1 cellular context compared by ENCODE assay signal in genomic region chr11:66332371-66333219, GRCh38.
TF ChIP-seq lines count a peak whose summit lies in the region.

No MANE protein-coding gene starts in this region.

TF ChIP-seq in HCT116, 20 proteins besides CTCF, POLR2A, EP300 and RAD21:
- TF ChIP-seq ZFX (IDR thresholded peaks at IDR 0.05) (no peak), CEBPB (IDR thresholded peaks at IDR 0.05; ENCODE audit: low read depth) (no peak), SP1 (IDR thresholded peaks at IDR 0.05; ENCODE audit: low read depth) (no peak), FOSL1 (IDR thresholded peaks at IDR 0.05; ENCODE audit: low read depth) (no peak), ELF1 (IDR thresholded peaks at IDR 0.05; ENCODE audit: borderline replicate concordance, low read depth) (no peak), JUND (IDR thresholded peaks at IDR 0.05) (no peak), EZH2 (IDR thresholded peaks at IDR 0.05) (no peak), ZBTB33 (IDR thresholded peaks at IDR 0.05; ENCODE audit: extremely low read depth, insufficient replicate concordance, low read length) (no peak), ZNF274 (IDR thresholded peaks at IDR 0.05; ENCODE audit: low read depth, low read length) (no peak), YY1 (IDR thresholded peaks at IDR 0.05; ENCODE audit: extremely low read depth, insufficient replicate concordance, low read depth, low read length) (no peak), SIN3A (IDR thresholded peaks at IDR 0.05; ENCODE audit: low read depth) (no peak), SRF (IDR thresholded peaks at IDR 0.05; ENCODE audit: low read depth) (no peak), TCF7L2 (IDR thresholded peaks at IDR 0.05; ENCODE audit: borderline replicate concordance, extremely low read depth, insufficient read depth, insufficient read length) (no peak), ATF3 (IDR thresholded peaks at IDR 0.05) (no peak), EZH2phosphoT487 (IDR thresholded peaks at IDR 0.05; ENCODE audit: borderline replicate concordance) (no peak), REST (IDR thresholded peaks at IDR 0.05; ENCODE audit: low read depth) (no peak)
